9 cellular contexts compared by ENCODE assay signal in genomic region chr3:101809178-101810022, GRCh38. TPM values are rescaled to one million over a fixed set of nuclear protein-coding genes. Genes with fewer than 3 reads are reported as not detected.
DNase-seq lines count a peak whose midpoint lies in the region; ATAC-seq and TF ChIP-seq lines count a peak whose summit lies in the region.
"Had no signal": no experiment of that assay in that cellular context is flagged by ENCODE, and none has a peak within 500 bp of the region (broad histone marks: within the 10 kb centered on the region; RNA-seq: fewer than 3 reads in every experiment).

No MANE protein-coding gene starts in this region.

- ATAC-seq in T-cell (replicated peaks in 1 of 4) (peak; percentile 74 to 80 (median 76)), HG02938 (IDR thresholded peaks at IDR 0.05; ENCODE audit: unreplicated experiment) (no peak), HG03469 (IDR thresholded peaks at IDR 0.05; ENCODE audit: unreplicated experiment) (no peak)

- H3K4me1 Mint-ChIP-seq in T-cell (peaks cover 42 to 48% (median 44%) of the 10 kb centered on the region in 3 donors), endodermal cell (peaks cover 3% of the 10 kb centered on the region)

- H3K27ac Mint-ChIP-seq in T-cell (peak overlapping the region; percentile 74 to 84), endodermal cell (no peak overlapping the region)

- H3K9me3 ChIP-seq in KOPT-K1 (ENCODE audit: insufficient read depth, low read length, poor library complexity, severe bottlenecking) (no peaks in the 10 kb centered on the region), endodermal cell (ENCODE audit: control insufficient read depth, low read length) (no peaks in the 10 kb centered on the region), muscle layer of duodenum (ENCODE audit: control insufficient read depth in 1 of 2, low read length in 2 of 2) (no peaks in the 10 kb centered on the region)

- POLR2A ChIA-PET in T-cell (lab: Charles Lee) = interaction anchor here in 1 of 2 donors (0.7 kb wide), 1 partner anchor 123 kb away, joined by 3 read pairs; no protein-coding TSS in a partner anchor

- H3K4me3 ChIP-seq in endodermal cell (ENCODE audit: low read length) (no peak overlapping the region), muscle layer of duodenum (ENCODE audit: low read depth in 1 of 2, low read length in 2 of 2) (no peak overlapping the region)

- CTCF ChIA-PET in T-cell (lab: Charles Lee) = interaction anchor here (0.6 to 6.8 kb wide), 13 partner anchors 9 to 727 kb away, joined by 3 to 112 read pairs (median 6); partner anchors contain the start of gene NFKBIZ (in 1 of the 2)

- DNase-seq in AG09319 (ENCODE audit: extremely low read depth, low read depth) (no peak), GM10266 (ENCODE audit: extremely low spot score) (peak; percentile 25), T-cell (peak in 25 of 34 experiments; percentile 15 to 52 (median 31)), endodermal cell (no peak)
- DNase-seq: right cardiac atrium had no signal

- no peak overlapping the region for H3K9ac ChIP-seq in endodermal cell (ENCODE audit: extremely low read depth, low read length, poor library complexity, severe bottlenecking)

- H3K36me3 ChIP-seq in KOPT-K1 (ENCODE audit: insufficient read depth, low read length) = peaks cover 19% of the 10 kb centered on the region
- H3K36me3 ChIP-seq in endodermal cell (ENCODE audit: control insufficient read depth, insufficient read depth, low read length) = no peaks in the 10 kb centered on the region
- peaks cover under 1 to 4% of the 10 kb centered on the region in 2 donors for H3K36me3 ChIP-seq in muscle layer of duodenum (ENCODE audit: control insufficient read depth in 1 of 2, insufficient read depth in 2 of 2, low read length in 2 of 2)

- H3K9me3 Mint-ChIP-seq in T-cell (no peaks in the 10 kb centered on the region), endodermal cell (no peaks in the 10 kb centered on the region)

- H3K4me3 Mint-ChIP-seq in T-cell (peak overlapping the region in 2 of 3 donors; percentile 7 to 22), endodermal cell (no peak overlapping the region)

- peak; percentile 61 for TF ChIP-seq CTCF in AG09319 (IDR thresholded peaks at IDR 0.05; ENCODE audit: low read depth, low read length)
- TF ChIP-seq CTCF in GM10266 (IDR thresholded peaks at IDR 0.05; ENCODE audit: control insufficient read depth, insufficient read depth, low read depth, missing control alignments) = peak; percentile 66
- peak; percentile 88 for TF ChIP-seq CTCF in endodermal cell (conservative IDR thresholded peaks at IDR 0.05)

- H3K36me3 Mint-ChIP-seq in T-cell (peaks cover 20% of the 10 kb centered on the region), endodermal cell (ENCODE audit: low read depth) (no peaks in the 10 kb centered on the region)

- peak overlapping the region; percentile 32 for H3K27ac ChIP-seq in KOPT-K1 (ENCODE audit: low read depth, low read length, poor library complexity, severe bottlenecking)
- no peak overlapping the region for H3K27ac ChIP-seq in endodermal cell (ENCODE audit: low read depth, low read length)
- peak overlapping the region; percentile 19 for H3K27ac ChIP-seq in muscle layer of duodenum (ENCODE audit: low read length)

- H3K4me1 ChIP-seq in endodermal cell (ENCODE audit: control insufficient read depth, insufficient read depth, low read length) = peaks cover 4% of the 10 kb centered on the region
- peaks cover 15 to 20% of the 10 kb centered on the region in 2 donors for H3K4me1 ChIP-seq in muscle layer of duodenum (ENCODE audit: control insufficient read depth in 1 of 2, insufficient read depth in 2 of 2, low read length in 2 of 2)

- H3K27me3 ChIP-seq in endodermal cell (ENCODE audit: control insufficient read depth, insufficient read depth, low read length, poor library complexity, severe bottlenecking) (no peaks in the 10 kb centered on the region), muscle layer of duodenum (ENCODE audit: low read depth, low read length) (no peaks in the 10 kb centered on the region)

- H3K27me3 Mint-ChIP-seq in T-cell = no peaks in the 10 kb centered on the region
- H3K27me3 Mint-ChIP-seq in endodermal cell (ENCODE audit: insufficient read depth) = no peaks in the 10 kb centered on the region

RNA-seq across cellular contexts. Expression of gene NXPE3, which starts 30.4 kb away (rescaled TPM):
- total RNA-seq in T-cell (10 to 100 TPM; 38.0 to 44.8 (median 41.3) TPM), endodermal cell (1 to 10 TPM; 6.9 to 7.7 TPM)
- 12.3 TPM for polyA plus RNA-seq in endodermal cell (2013, experiment 1 of 2)
- 11.6 TPM for polyA plus RNA-seq in endodermal cell (2013, experiment 2 of 2)

RNA-seq across cellular contexts. Expression of gene NFKBIZ, which starts 39.9 kb away (rescaled TPM):
- total RNA-seq in T-cell (100 to 1,000 TPM; 130 to 720 (median 132) TPM), endodermal cell (1 to 10 TPM; 5.9 to 6.6 TPM)
- 4.8 TPM for polyA plus RNA-seq in endodermal cell (2013, experiment 1 of 2)
- polyA plus RNA-seq in endodermal cell (2013, experiment 2 of 2) = 4.6 TPM

Comparison
In these comparisons a context has a peak if more than half of its experiments do, and no peak if none do; other contexts are left out.
1. DNase-seq: peak in GM10266 (single experiment) and T-cell (25 of 34); none in AG09319 (single experiment) and endodermal cell (single experiment).
2. ATAC-seq: peak in T-cell (4 of 4); none in HG02938 (single experiment) and HG03469 (single experiment).
3. RNA of gene NXPE3, which starts 30.4 kb away (total RNA-seq): 38.0 to 44.8 TPM in T-cell; 6.9 to 7.7 TPM in endodermal cell; every median in the first group is over 4 times any median in the second.
4. RNA of gene NFKBIZ, which starts 39.9 kb away (total RNA-seq): 130 to 720 TPM in T-cell; 5.9 to 6.6 TPM in endodermal cell; every median in the first group is over 10 times any median in the second.
5. Peak in every context shown above with its lines, with median percentiles within 50 percentile points of each other: CTCF ChIP-seq.